Comparison of ENCODE assay signal across 9 cellular contexts in the genomic region with DNA sequence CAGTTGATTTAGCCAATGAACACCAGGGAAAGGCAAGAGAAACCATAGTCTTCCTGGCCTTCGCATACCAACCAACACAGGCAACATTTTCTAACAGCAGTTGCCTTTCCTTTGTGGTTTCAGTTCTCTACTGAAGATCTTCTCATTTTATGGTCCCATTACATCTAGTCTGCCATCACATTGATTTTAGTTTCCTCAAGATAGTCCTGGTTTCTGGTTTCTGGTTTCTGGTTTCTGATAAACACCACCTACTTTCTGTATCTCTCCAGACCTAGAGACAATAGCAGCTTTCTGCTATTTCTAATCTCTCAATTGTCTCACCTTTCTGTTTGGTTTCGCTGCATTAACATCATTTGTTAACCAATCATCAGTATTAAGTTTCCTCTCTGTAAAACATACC.
"Had no signal": no experiment of that assay in that cellular context is flagged by ENCODE, and none has a peak within 500 bp of the region (broad histone marks: within the 10 kb centered on the region; RNA-seq: fewer than 3 reads in every experiment).

No MANE protein-coding gene starts in this region.

- DNase-seq: H9, HCEC 1CT, IMR-90, KG1 had no signal

- H3K4me2 ChIP-seq: GM23338 had no signal

- H3K4me3 ChIP-seq: GM23338, K562 had no signal

- FAIRE-seq: H1, H54, HTR-8/SVneo, K562 had no signal

- H2AFZ ChIP-seq: GM23338 had no signal

- ATAC-seq: GM23338, K562 had no signal
